In genomic region chr12:6221146-6221545, GRCh38 we compare ENCODE assay signal across 1 cellular context.
TF ChIP-seq lines count a peak whose summit lies in the region.

No MANE protein-coding gene starts in this region.

TF ChIP-seq in WTC11, 78 proteins besides CTCF, POLR2A, EP300 and RAD21 (continued from another document):
- TF ChIP-seq IRF1 (CRISPR knock-in tag; IDR thresholded peaks at IDR 0.05) (no peak), ARID4B (CRISPR knock-in tag; IDR thresholded peaks at IDR 0.05; ENCODE audit: borderline replicate concordance) (no peak), JUN (CRISPR knock-in tag; IDR thresholded peaks at IDR 0.05) (no peak), FOXK1 (CRISPR knock-in tag; IDR thresholded peaks at IDR 0.05) (no peak)
- TF ChIP-seq, protein P1, sequence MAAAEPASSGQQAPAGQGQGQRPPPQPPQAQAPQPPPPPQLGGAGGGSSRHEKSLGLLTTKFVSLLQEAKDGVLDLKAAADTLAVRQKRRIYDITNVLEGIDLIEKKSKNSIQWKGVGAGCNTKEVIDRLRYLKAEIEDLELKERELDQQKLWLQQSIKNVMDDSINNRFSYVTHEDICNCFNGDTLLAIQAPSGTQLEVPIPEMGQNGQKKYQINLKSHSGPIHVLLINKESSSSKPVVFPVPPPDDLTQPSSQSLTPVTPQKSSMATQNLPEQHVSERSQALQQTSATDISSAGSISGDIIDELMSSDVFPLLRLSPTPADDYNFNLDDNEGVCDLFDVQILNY (CRISPR knock-in tag; IDR thresholded peaks at IDR 0.05): no peak
- TF ChIP-seq, protein P2, sequence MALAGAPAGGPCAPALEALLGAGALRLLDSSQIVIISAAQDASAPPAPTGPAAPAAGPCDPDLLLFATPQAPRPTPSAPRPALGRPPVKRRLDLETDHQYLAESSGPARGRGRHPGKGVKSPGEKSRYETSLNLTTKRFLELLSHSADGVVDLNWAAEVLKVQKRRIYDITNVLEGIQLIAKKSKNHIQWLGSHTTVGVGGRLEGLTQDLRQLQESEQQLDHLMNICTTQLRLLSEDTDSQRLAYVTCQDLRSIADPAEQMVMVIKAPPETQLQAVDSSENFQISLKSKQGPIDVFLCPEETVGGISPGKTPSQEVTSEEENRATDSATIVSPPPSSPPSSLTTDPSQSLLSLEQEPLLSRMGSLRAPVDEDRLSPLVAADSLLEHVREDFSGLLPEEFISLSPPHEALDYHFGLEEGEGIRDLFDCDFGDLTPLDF (CRISPR knock-in tag; IDR thresholded peaks at IDR 0.05): no peak
